21 cellular contexts compared by ENCODE assay signal in the genomic region with DNA sequence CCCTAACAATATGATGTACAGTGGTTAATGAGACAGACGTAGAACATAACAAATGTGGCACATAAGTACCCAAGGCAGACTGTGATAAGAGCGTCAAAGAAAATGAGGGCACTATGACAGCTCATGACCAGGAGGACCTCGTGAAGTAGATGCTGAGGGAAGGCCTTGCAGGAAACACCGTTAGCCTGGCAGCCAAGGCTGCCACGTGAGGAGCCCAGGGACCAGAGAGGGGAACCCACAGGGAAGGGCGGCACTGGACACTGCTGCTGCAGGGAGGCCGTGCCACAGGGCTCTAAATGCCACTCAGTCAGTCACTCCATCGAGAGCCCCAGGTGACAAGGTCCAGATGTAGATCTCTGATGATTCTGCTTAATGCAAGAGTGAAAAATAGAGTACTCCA. TPM values are rescaled to one million over a fixed set of nuclear protein-coding genes. Genes with fewer than 3 reads are reported as not detected.
DNase-seq lines count a peak whose midpoint lies in the region; ATAC-seq and TF ChIP-seq lines count a peak whose summit lies in the region.
"Had no signal": no experiment of that assay in that cellular context is flagged by ENCODE, and none has a peak within 500 bp of the region (broad histone marks: within the 10 kb centered on the region; RNA-seq: fewer than 3 reads in every experiment).

No MANE protein-coding gene starts in this region.

- H3K27me3 Mint-ChIP-seq in CD4-positive, CD25-positive, alpha-beta regulatory T cell, result no peaks in the 10 kb centered on the region
- no peaks in the 10 kb centered on the region for H3K27me3 Mint-ChIP-seq in T-helper 2 cell treated with Interferon-gamma antibody and Interleukin-4, amounts not matched to agents 5 μg/mL and 100 μg/mL, for 36 hours (ENCODE audit: low read depth)
- H3K27me3 Mint-ChIP-seq: activated CD8-positive, alpha-beta T cell treated with anti-CD3 and anti-CD28 coated beads for 36 hours had no signal

- peaks cover 0 to 2% (median 0%) of the 10 kb centered on the region in 7 donors for H3K9me3 Mint-ChIP-seq in CD4-positive, CD25-positive, alpha-beta regulatory T cell
- peaks cover 7% of the 10 kb centered on the region for H3K9me3 Mint-ChIP-seq in T-helper 2 cell treated with Interferon-gamma antibody and Interleukin-4, amounts not matched to agents 5 μg/mL and 100 μg/mL, for 36 hours
- H3K9me3 Mint-ChIP-seq: immature natural killer cell had no signal

- H3K4me3 ChIP-seq in CD4-positive, CD25-positive, alpha-beta regulatory T cell (ENCODE audit: low read depth, low read length), result no peak overlapping the region
- H3K4me3 ChIP-seq in HL-60 (replicated peaks; ENCODE audit: insufficient read depth, low read length), result no peak overlapping the region
- H3K4me3 ChIP-seq in left lung, result no peak overlapping the region
- peak overlapping the region in 1 of 8 donors; percentile 40 for H3K4me3 ChIP-seq in spleen
- H3K4me3 ChIP-seq: coronary artery, esophagus squamous epithelium, GM23248, smooth muscle cell, thoracic aorta had no signal

- no peaks in the 10 kb centered on the region for H3K27me3 ChIP-seq in CD4-positive, CD25-positive, alpha-beta regulatory T cell (ENCODE audit: control insufficient read depth, insufficient read depth, low read length)
- H3K27me3 ChIP-seq in HL-60 (ENCODE audit: insufficient read depth, poor library complexity, severe bottlenecking) (no peaks in the 10 kb centered on the region), left lung (no peaks in the 10 kb centered on the region), spleen (replicated peaks in 1 of 7) (no peaks in the 10 kb centered on the region)
- H3K27me3 ChIP-seq: esophagus squamous epithelium had no signal

- no peaks in the 10 kb centered on the region for H3K36me3 ChIP-seq in CD4-positive, CD25-positive, alpha-beta regulatory T cell (ENCODE audit: control insufficient read depth, insufficient read depth, low read length)
- H3K36me3 ChIP-seq in left lung (no peaks in the 10 kb centered on the region), spleen (no peaks in the 10 kb centered on the region)
- H3K36me3 ChIP-seq: esophagus squamous epithelium, thoracic aorta had no signal

- H3K27ac ChIP-seq in CD4-positive, CD25-positive, alpha-beta regulatory T cell (ENCODE audit: insufficient read depth, low read length, poor library complexity, severe bottlenecking), result no peak overlapping the region
- peak overlapping the region; percentile 83 for H3K27ac ChIP-seq in HL-60 (replicated peaks)
- peak overlapping the region in 1 of 2 donors; percentile 90 for H3K27ac ChIP-seq in left lung
- peak overlapping the region in 6 of 8 donors; percentile 68 to 88 (median 82) for H3K27ac ChIP-seq in spleen
- H3K27ac ChIP-seq: esophagus squamous epithelium, GM23248, thoracic aorta had no signal

- H3K36me3 Mint-ChIP-seq in CD4-positive, CD25-positive, alpha-beta regulatory T cell, result peaks cover 20% of the 10 kb centered on the region
- H3K36me3 Mint-ChIP-seq in T-helper 2 cell treated with Interferon-gamma antibody and Interleukin-4, amounts not matched to agents 5 μg/mL and 100 μg/mL, for 36 hours (ENCODE audit: low read depth), result peaks cover 33% of the 10 kb centered on the region

- ATAC-seq in CD4-positive, CD25-positive, alpha-beta regulatory T cell (ENCODE audit: low read depth in 2 of 2), result no peak
- ATAC-seq in left lung, result peak; percentile 8
- ATAC-seq: activated CD8-positive, alpha-beta T cell treated with anti-CD3 and anti-CD28 coated beads for 36 hours; left lobe of liver had no signal

- no peaks in the 10 kb centered on the region for H3K9me3 ChIP-seq in CD4-positive, CD25-positive, alpha-beta regulatory T cell (ENCODE audit: control insufficient read depth in 2 of 2, low read length in 2 of 2)
- H3K9me3 ChIP-seq in left lung (no peaks in the 10 kb centered on the region), spleen (no peaks in the 10 kb centered on the region)
- H3K9me3 ChIP-seq: esophagus squamous epithelium, thoracic aorta had no signal

- intact Hi-C loops in left lung (cut with DNase I) (no loop called here), spleen (cut with DNase I; ENCODE audit: low total_unique reads) (no loop called here)

- H3K4me1 Mint-ChIP-seq in CD4-positive, CD25-positive, alpha-beta regulatory T cell, result peaks cover 32 to 74% (median 48%) of the 10 kb centered on the region in 4 donors
- peaks cover 29% of the 10 kb centered on the region for H3K4me1 Mint-ChIP-seq in T-helper 2 cell treated with Interferon-gamma antibody and Interleukin-4, amounts not matched to agents 5 μg/mL and 100 μg/mL, for 36 hours (ENCODE audit: low read depth)

- peak overlapping the region in 1 of 4 donors; percentile 41 for H3K4me3 Mint-ChIP-seq in CD4-positive, CD25-positive, alpha-beta regulatory T cell
- no peak overlapping the region for H3K4me3 Mint-ChIP-seq in T-helper 2 cell treated with Interferon-gamma antibody and Interleukin-4, amounts not matched to agents 5 μg/mL and 100 μg/mL, for 36 hours
- H3K4me3 Mint-ChIP-seq: activated CD8-positive, alpha-beta T cell treated with anti-CD3 and anti-CD28 coated beads for 36 hours; immature natural killer cell had no signal

- no peak for TF ChIP-seq POLR2A in spleen (IDR thresholded peaks at IDR 0.05)

- no peak for DNase-seq in CD4-positive, CD25-positive, alpha-beta regulatory T cell
- peak in 1 of 2 experiments; percentile 70 for DNase-seq in HL-60 (ENCODE audit: low read depth in 1 of 2, low spot score in 1 of 2)
- peak in 1 of 2 donors; percentile 52 for DNase-seq in left lung
- no peak for DNase-seq in spleen
- no peak for DNase-seq in NCI-H2107 treated with DMSO at 0.1 percent for 48 hours (lab: John Stamatoyannopoulos, UW; ENCODE audit: unreplicated experiment)
- DNase-seq in T-helper 2 cell treated with Interferon-gamma antibody and Interleukin-4, amounts not matched to agents 5 μg/mL and 100 μg/mL, for 36 hours (ENCODE audit: low spot score), result no peak
- DNase-seq in mucosa of gallbladder (ENCODE audit: low spot score), result no peak
- DNase-seq: activated CD8-positive, alpha-beta T cell treated with anti-CD3 and anti-CD28 coated beads for 36 hours; amniotic stem cell; DMS153; esophagus squamous epithelium; GM23248; hippocampal formation; immature natural killer cell; NCI-H510A; NK-92 treated with Interleukin-12 subunit alpha and Interleukin-12 subunit beta, amount 100 ng/mL, for 24 hours; stimulated activated naive CD4-positive, alpha-beta T cell had no signal

- TF ChIP-seq CTCF in HL-60 (IDR thresholded peaks at IDR 0.05; ENCODE audit: insufficient read depth, low read length), result no peak
- TF ChIP-seq CTCF in left lung (IDR thresholded peaks at IDR 0.05), result no peak
- no peak for TF ChIP-seq CTCF in spleen (IDR thresholded peaks at IDR 0.05 in 8 of 11, conservative IDR thresholded peaks at IDR 0.05 in 3 of 11)

- 47 to 70% (median 56%) methylated on average over 8 of the region's 8 CpGs for WGBS in spleen, 5 donors

- peak overlapping the region in 2 of 3 donors; percentile 9 to 42 for H3K27ac Mint-ChIP-seq in CD4-positive, CD25-positive, alpha-beta regulatory T cell
- no peak overlapping the region for H3K27ac Mint-ChIP-seq in T-helper 2 cell treated with Interferon-gamma antibody and Interleukin-4, amounts not matched to agents 5 μg/mL and 100 μg/mL, for 36 hours
- H3K27ac Mint-ChIP-seq: activated CD8-positive, alpha-beta T cell treated with anti-CD3 and anti-CD28 coated beads for 36 hours had no signal

- peaks cover 21% of the 10 kb centered on the region for H3K4me1 ChIP-seq in CD4-positive, CD25-positive, alpha-beta regulatory T cell (ENCODE audit: control insufficient read depth, insufficient read depth, low read length, poor library complexity, severe bottlenecking)
- peaks cover 0 to 66% of the 10 kb centered on the region in 2 donors for H3K4me1 ChIP-seq in left lung
- H3K4me1 ChIP-seq in spleen, result peaks cover 13 to 86% (median 54%) of the 10 kb centered on the region in 6 donors

RNA-seq across cellular contexts. Expression of a gene that starts 5.6 kb away (rescaled TPM):
- total RNA-seq in CD4-positive, CD25-positive, alpha-beta regulatory T cell, result 40.7 TPM
- polyA plus RNA-seq in CD4-positive, CD25-positive, alpha-beta regulatory T cell, result 10 to 100 TPM; 10.9 to 15.0 (median 13.3) TPM
- total RNA-seq in left lung (10 to 100 TPM; 29.8 to 42.7 TPM), spleen (10 to 100 TPM; 35.3 to 69.8 (median 55.1) TPM), mucosa of gallbladder (27.2 TPM)
- polyA plus RNA-seq in spleen, result 10 to 100 TPM in 2 of 3 donors, 1 to 10 TPM in 1; 9.1 to 14.9 (median 11.3) TPM
